ENCODE assay signal across 1 cellular context in the genomic region with DNA sequence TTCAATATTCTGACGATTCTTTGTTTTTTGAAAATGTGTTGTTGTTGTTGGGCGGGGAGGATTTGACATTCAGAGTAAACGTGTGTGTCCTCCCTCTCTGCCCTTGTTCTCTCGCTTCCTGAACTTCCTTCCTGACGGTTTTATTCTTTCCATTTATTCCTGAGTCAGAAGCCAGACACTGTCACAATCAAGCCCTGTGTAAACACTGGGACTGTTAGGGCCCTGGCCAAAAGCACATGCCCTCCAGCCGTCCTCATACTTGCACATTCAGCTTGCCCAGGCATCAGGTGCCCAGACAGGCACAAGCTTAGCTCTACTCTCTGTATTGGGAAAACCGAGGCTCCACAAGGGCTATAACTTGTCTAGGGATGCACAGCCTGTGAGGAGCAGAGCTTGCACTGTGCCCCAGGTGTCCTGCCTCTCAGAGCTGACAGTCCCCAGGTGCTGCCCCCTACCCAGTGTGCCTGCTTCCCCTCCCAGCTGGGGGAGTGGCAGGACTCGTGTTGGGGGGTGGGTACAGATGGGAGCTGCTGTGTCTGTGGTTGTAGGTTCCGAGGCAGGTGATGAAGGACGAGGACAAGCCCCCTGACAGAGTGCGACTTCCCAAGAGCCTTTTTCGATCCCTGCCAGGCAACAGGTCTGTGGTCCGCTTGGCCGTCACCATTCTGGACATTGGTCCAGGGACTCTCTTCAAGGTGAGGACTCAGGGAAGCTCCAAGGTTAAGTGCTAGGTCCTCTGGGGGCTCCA.
TF ChIP-seq lines count a peak whose summit lies in the region.

No MANE protein-coding gene starts in this region.

TF ChIP-seq in HepG2, 621 proteins besides CTCF, POLR2A, EP300 and RAD21 (continued from another document):
- TF ChIP-seq, protein P1, sequence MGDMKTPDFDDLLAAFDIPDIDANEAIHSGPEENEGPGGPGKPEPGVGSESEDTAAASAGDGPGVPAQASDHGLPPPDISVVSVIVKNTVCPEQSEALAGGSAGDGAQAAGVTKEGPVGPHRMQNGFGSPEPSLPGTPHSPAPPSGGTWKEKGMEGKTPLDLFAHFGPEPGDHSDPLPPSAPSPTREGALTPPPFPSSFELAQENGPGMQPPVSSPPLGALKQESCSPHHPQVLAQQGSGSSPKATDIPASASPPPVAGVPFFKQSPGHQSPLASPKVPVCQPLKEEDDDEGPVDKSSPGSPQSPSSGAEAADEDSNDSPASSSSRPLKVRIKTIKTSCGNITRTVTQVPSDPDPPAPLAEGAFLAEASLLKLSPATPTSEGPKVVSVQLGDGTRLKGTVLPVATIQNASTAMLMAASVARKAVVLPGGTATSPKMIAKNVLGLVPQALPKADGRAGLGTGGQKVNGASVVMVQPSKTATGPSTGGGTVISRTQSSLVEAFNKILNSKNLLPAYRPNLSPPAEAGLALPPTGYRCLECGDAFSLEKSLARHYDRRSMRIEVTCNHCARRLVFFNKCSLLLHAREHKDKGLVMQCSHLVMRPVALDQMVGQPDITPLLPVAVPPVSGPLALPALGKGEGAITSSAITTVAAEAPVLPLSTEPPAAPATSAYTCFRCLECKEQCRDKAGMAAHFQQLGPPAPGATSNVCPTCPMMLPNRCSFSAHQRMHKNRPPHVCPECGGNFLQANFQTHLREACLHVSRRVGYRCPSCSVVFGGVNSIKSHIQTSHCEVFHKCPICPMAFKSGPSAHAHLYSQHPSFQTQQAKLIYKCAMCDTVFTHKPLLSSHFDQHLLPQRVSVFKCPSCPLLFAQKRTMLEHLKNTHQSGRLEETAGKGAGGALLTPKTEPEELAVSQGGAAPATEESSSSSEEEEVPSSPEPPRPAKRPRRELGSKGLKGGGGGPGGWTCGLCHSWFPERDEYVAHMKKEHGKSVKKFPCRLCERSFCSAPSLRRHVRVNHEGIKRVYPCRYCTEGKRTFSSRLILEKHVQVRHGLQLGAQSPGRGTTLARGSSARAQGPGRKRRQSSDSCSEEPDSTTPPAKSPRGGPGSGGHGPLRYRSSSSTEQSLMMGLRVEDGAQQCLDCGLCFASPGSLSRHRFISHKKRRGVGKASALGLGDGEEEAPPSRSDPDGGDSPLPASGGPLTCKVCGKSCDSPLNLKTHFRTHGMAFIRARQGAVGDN (CRISPR knock-in tag; IDR thresholded peaks at IDR 0.05) = peak; percentile 34; the same call in 1 of the 2 replicates
- TF ChIP-seq, protein P2, sequence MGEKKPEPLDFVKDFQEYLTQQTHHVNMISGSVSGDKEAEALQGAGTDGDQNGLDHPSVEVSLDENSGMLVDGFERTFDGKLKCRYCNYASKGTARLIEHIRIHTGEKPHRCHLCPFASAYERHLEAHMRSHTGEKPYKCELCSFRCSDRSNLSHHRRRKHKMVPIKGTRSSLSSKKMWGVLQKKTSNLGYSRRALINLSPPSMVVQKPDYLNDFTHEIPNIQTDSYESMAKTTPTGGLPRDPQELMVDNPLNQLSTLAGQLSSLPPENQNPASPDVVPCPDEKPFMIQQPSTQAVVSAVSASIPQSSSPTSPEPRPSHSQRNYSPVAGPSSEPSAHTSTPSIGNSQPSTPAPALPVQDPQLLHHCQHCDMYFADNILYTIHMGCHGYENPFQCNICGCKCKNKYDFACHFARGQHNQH (CRISPR knock-in tag; IDR thresholded peaks at IDR 0.05) = no peak
- peak; percentile 84 for TF ChIP-seq ZNF12 (CRISPR knock-in tag; IDR thresholded peaks at IDR 0.05)
- no peak for TF ChIP-seq ESRRA (CRISPR knock-in tag; IDR thresholded peaks at IDR 0.05; ENCODE audit: low read depth)
